Comparison of ENCODE assay signal across 1 cellular context in genomic region chr15:48645558-48646330, GRCh38.
A peak's percentile ranks its signal among the peaks of the same experiment; 100 is the strongest.
TF ChIP-seq lines count a peak whose summit lies in the region.

FBN1 (minus strand) TSS chr15:48645709; CDS start chr15:48644769, 940 bp downstream.

TF ChIP-seq in HEK293, 187 proteins besides CTCF, POLR2A, EP300 and RAD21 (continued from another document):
- TF ChIP-seq ZNF398 (tag by site-specific recombination; IDR thresholded peaks at IDR 0.05), result peak; percentile 48
- no peak for TF ChIP-seq ZNF16 (tag by site-specific recombination; IDR thresholded peaks at IDR 0.05; ENCODE audit: low read depth)
- TF ChIP-seq ZNF148 (tag by site-specific recombination; IDR thresholded peaks at IDR 0.05; ENCODE audit: borderline replicate concordance), result no peak
- 0 out of 2 replicates have a peak, but pooled peaks have one; percentile 25 for TF ChIP-seq WT1 (tag by site-specific recombination; IDR thresholded peaks at IDR 0.05)
- peak; percentile 55; the same call in 1 of the 2 replicates for TF ChIP-seq ZNF394 (tag by site-specific recombination; IDR thresholded peaks at IDR 0.05; ENCODE audit: borderline replicate concordance)
- TF ChIP-seq KLF10 (tag by site-specific recombination; IDR thresholded peaks at IDR 0.05), result no peak
- TF ChIP-seq ZBTB11 (tag by site-specific recombination; conservative IDR thresholded peaks at IDR 0.05; ENCODE audit: low read depth), result no peak
